In the genomic region with DNA sequence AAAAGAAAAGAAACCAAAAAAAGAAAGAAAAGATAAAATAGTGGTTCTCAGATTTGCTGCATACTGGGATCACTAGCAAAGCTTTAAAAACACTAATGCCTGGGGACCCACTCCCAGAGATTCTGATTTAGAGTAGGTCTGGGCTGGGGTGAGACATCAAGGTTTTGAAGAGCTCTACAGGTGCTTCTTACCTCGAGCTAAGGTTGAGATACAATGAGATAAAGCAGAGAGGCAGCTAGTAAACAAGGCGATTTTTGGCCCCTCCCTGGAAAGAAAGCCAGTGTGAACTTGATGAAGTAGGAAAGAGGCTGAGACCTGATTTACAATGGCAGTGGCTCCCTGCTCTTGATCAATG, we compare ENCODE assay signal across 17 cellular contexts.
DNase-seq lines count a peak whose midpoint lies in the region; ATAC-seq and TF ChIP-seq lines count a peak whose summit lies in the region.
"Had no signal": no experiment of that assay in that cellular context is flagged by ENCODE, and none has a peak within 500 bp of the region (broad histone marks: within the 10 kb centered on the region; RNA-seq: fewer than 3 reads in every experiment).

No MANE protein-coding gene starts in this region.

- H3K9me3 ChIP-seq in lower lobe of right lung = no peaks in the 10 kb centered on the region
- H3K9me3 ChIP-seq: A549, ovary, upper lobe of left lung had no signal

- ATAC-seq in GM19372 (IDR thresholded peaks at IDR 0.05; ENCODE audit: low read depth, unreplicated experiment) (peak; percentile 31), HG02642 (IDR thresholded peaks at IDR 0.05; ENCODE audit: poor library complexity, unreplicated experiment) (peak; percentile 34), HG03342 (IDR thresholded peaks at IDR 0.05; ENCODE audit: unreplicated experiment) (peak; percentile 16), GM23338 (no peak), lower lobe of right lung (no peak)
- no peak for ATAC-seq in activated CD4-positive, CD25-positive, alpha-beta regulatory T cell treated with anti-CD3 and anti-CD28 coated beads, Interleukin-2, amount 50 U/mL, for 24 hours
- ATAC-seq: A549 had no signal

- no peak overlapping the region for H3K4me2 ChIP-seq in GM23338
- H3K4me2 ChIP-seq: A549, PC-9 had no signal

- no peak overlapping the region; the same call in 1 of the 2 replicates for H3K27ac Mint-ChIP-seq in GM23338
- H3K27ac Mint-ChIP-seq: activated CD4-positive, alpha-beta T cell treated with anti-CD3 and anti-CD28 coated beads, Interleukin-2, amount 10 ng/mL, durations not matched to agents 7 days and 5 days; T-helper 1 cell treated with Interleukin-12 subunit alpha and Interleukin-12 subunit beta and Interleukin-4 antibody, amounts not matched to agents 30 μg/mL and 1 μg/mL, for 36 hours had no signal

- H3K36me3 ChIP-seq in GM23338 (ENCODE audit: insufficient read depth) = no peaks in the 10 kb centered on the region
- no peaks in the 10 kb centered on the region for H3K36me3 ChIP-seq in lower lobe of right lung
- H3K36me3 ChIP-seq: ovary, upper lobe of left lung had no signal

- no peak overlapping the region for H2AFZ ChIP-seq in GM23338
- H2AFZ ChIP-seq: PC-9 had no signal

- no peaks in the 10 kb centered on the region for H3K9me2 ChIP-seq in GM23338 (ENCODE audit: insufficient read depth)

- TF ChIP-seq CTCF in GM12864 (IDR thresholded peaks at IDR 0.05; ENCODE audit: low read depth, low read length, missing control alignments) = no peak
- no peak for TF ChIP-seq CTCF in GM23338 (conservative IDR thresholded peaks at IDR 0.05; ENCODE audit: low read depth in 2 of 2)
- no peak for TF ChIP-seq CTCF in lower lobe of right lung (IDR thresholded peaks at IDR 0.05)

- H3K27ac ChIP-seq in GM23338 (ENCODE audit: low read depth) (no peak overlapping the region), lower lobe of right lung (no peak overlapping the region)
- H3K27ac ChIP-seq: A549, ovary, PC-9, upper lobe of left lung had no signal

- H3K79me2 ChIP-seq in GM23338 (replicated peaks; ENCODE audit: insufficient read depth) = no peaks in the 10 kb centered on the region

- no peaks in the 10 kb centered on the region for H4K20me1 ChIP-seq in GM23338 (replicated peaks; ENCODE audit: insufficient read depth)

- H3K27me3 ChIP-seq in GM23338 (ENCODE audit: insufficient read depth) = no peaks in the 10 kb centered on the region
- H3K27me3 ChIP-seq in lower lobe of right lung (ENCODE audit: low read depth) = no peaks in the 10 kb centered on the region
- H3K27me3 ChIP-seq: ovary, upper lobe of left lung had no signal

- H3K4me1 Mint-ChIP-seq in GM23338 = peaks cover 23% of the 10 kb centered on the region
- H3K4me1 Mint-ChIP-seq: activated CD4-positive, alpha-beta T cell treated with anti-CD3 and anti-CD28 coated beads, Interleukin-2, amount 10 ng/mL, durations not matched to agents 7 days and 5 days had no signal

- peak; percentile 21 for DNase-seq in GM12864 (ENCODE audit: low read depth)
- DNase-seq in A172 (ENCODE audit: low spot score) = no peak
- DNase-seq in GM23338 (ENCODE audit: low spot score) = no peak
- DNase-seq in lower lobe of right lung = no peak
- DNase-seq: activated CD4-positive, alpha-beta T cell treated with anti-CD3 and anti-CD28 coated beads, Interleukin-2, amount 10 ng/mL, durations not matched to agents 7 days and 5 days; activated effector memory CD4-positive, alpha-beta T cell treated with Interleukin-2 at 50 U/mL for 16 hours; DMS 273 treated with DMSO at 0.1 percent for 48 hours; NCI-H2107; ovary; upper lobe of left lung had no signal

- no peaks in the 10 kb centered on the region for H3K9me3 Mint-ChIP-seq in GM23338
- H3K9me3 Mint-ChIP-seq: activated CD4-positive, alpha-beta T cell treated with anti-CD3 and anti-CD28 coated beads, Interleukin-2, amount 10 ng/mL, durations not matched to agents 7 days and 5 days; T-helper 1 cell treated with Interleukin-12 subunit alpha and Interleukin-12 subunit beta and Interleukin-4 antibody, amounts not matched to agents 30 μg/mL and 1 μg/mL, for 36 hours had no signal

- no peaks in the 10 kb centered on the region for H3K36me3 Mint-ChIP-seq in GM23338 (ENCODE audit: low read depth)

- H3K4me3 Mint-ChIP-seq in GM23338 = no peak overlapping the region
- H3K4me3 Mint-ChIP-seq: activated CD4-positive, alpha-beta T cell treated with anti-CD3 and anti-CD28 coated beads, Interleukin-2, amount 10 ng/mL, durations not matched to agents 7 days and 5 days; T-helper 1 cell treated with Interleukin-12 subunit alpha and Interleukin-12 subunit beta and Interleukin-4 antibody, amounts not matched to agents 30 μg/mL and 1 μg/mL, for 36 hours had no signal

- H3K27me3 Mint-ChIP-seq in GM23338 (ENCODE audit: insufficient read depth, low read depth, poor library complexity) = no peaks in the 10 kb centered on the region

- intact Hi-C loops in lower lobe of right lung (cut with DNase I) = no loop called here

- peak overlapping the region; percentile 24 for H3K4me3 ChIP-seq in GM12864 (ENCODE audit: low read depth, low read length)
- no peak overlapping the region for H3K4me3 ChIP-seq in GM23338
- no peak overlapping the region for H3K4me3 ChIP-seq in lower lobe of right lung
- H3K4me3 ChIP-seq: A549, ovary, PC-9, upper lobe of left lung had no signal

- H3F3A ChIP-seq in GM23338 (replicated peaks; ENCODE audit: low read depth) = no peaks in the 10 kb centered on the region

- H3K4me1 ChIP-seq in GM23338 (ENCODE audit: insufficient read depth) (no peaks in the 10 kb centered on the region; the same call in 1 of the 2 replicates), lower lobe of right lung (no peaks in the 10 kb centered on the region)
- H3K4me1 ChIP-seq: A549, upper lobe of left lung had no signal

TF ChIP-seq in GM23338, 12 proteins besides CTCF, POLR2A, EP300 and RAD21 (continues in another document):
- TF ChIP-seq EZH2phosphoT487 (IDR thresholded peaks at IDR 0.05; ENCODE audit: unreplicated experiment) (no peak), ZNF114 (CRISPR knock-in tag; IDR thresholded peaks at IDR 0.05) (no peak), POLR2AphosphoS5 (IDR thresholded peaks at IDR 0.05; ENCODE audit: low read depth) (no peak)
- TF ChIP-seq, protein P1, sequence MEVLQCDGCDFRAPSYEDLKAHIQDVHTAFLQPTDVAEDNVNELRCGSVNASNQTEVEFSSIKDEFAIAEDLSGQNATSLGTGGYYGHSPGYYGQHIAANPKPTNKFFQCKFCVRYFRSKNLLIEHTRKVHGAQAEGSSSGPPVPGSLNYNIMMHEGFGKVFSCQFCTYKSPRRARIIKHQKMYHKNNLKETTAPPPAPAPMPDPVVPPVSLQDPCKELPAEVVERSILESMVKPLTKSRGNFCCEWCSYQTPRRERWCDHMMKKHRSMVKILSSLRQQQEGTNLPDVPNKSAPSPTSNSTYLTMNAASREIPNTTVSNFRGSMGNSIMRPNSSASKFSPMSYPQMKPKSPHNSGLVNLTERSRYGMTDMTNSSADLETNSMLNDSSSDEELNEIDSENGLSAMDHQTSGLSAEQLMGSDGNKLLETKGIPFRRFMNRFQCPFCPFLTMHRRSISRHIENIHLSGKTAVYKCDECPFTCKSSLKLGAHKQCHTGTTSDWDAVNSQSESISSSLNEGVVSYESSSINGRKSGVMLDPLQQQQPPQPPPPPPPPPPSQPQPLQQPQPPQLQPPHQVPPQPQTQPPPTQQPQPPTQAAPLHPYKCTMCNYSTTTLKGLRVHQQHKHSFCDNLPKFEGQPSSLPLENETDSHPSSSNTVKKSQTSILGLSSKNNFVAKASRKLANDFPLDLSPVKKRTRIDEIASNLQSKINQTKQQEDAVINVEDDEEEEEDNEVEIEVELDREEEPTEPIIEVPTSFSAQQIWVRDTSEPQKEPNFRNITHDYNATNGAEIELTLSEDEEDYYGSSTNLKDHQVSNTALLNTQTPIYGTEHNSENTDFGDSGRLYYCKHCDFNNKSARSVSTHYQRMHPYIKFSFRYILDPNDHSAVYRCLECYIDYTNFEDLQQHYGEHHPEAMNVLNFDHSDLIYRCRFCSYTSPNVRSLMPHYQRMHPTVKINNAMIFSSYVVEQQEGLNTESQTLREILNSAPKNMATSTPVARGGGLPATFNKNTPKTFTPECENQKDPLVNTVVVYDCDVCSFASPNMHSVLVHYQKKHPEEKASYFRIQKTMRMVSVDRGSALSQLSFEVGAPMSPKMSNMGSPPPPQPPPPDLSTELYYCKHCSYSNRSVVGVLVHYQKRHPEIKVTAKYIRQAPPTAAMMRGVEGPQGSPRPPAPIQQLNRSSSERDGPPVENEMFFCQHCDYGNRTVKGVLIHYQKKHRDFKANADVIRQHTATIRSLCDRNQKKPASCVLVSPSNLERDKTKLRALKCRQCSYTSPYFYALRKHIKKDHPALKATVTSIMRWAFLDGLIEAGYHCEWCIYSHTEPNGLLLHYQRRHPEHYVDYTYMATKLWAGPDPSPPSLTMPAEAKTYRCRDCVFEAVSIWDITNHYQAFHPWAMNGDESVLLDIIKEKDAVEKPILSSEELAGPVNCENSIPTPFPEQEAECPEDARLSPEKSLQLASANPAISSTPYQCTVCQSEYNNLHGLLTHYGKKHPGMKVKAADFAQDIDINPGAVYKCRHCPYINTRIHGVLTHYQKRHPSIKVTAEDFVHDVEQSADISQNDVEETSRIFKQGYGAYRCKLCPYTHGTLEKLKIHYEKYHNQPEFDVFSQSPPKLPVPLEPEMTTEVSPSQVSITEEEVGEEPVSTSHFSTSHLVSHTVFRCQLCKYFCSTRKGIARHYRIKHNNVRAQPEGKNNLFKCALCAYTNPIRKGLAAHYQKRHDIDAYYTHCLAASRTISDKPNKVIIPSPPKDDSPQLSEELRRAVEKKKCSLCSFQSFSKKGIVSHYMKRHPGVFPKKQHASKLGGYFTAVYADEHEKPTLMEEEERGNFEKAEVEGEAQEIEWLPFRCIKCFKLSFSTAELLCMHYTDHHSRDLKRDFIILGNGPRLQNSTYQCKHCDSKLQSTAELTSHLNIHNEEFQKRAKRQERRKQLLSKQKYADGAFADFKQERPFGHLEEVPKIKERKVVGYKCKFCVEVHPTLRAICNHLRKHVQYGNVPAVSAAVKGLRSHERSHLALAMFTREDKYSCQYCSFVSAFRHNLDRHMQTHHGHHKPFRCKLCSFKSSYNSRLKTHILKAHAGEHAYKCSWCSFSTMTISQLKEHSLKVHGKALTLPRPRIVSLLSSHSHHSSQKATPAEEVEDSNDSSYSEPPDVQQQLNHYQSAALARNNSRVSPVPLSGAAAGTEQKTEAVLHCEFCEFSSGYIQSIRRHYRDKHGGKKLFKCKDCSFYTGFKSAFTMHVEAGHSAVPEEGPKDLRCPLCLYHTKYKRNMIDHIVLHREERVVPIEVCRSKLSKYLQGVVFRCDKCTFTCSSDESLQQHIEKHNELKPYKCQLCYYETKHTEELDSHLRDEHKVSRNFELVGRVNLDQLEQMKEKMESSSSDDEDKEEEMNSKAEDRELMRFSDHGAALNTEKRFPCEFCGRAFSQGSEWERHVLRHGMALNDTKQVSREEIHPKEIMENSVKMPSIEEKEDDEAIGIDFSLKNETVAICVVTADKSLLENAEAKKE (CRISPR knock-in tag; IDR thresholded peaks at IDR 0.05) = no peak

Comparison
In these comparisons a context has a peak if more than half of its experiments do, and no peak if none do; other contexts are left out.
1. ATAC-seq: peak in GM19372 (single experiment), HG02642 (single experiment) and HG03342 (single experiment); none in GM23338 (single experiment), activated CD4-positive, CD25-positive, alpha-beta regulatory T cell treated with anti-CD3 and anti-CD28 coated beads, Interleukin-2, amount 50 U/mL, for 24 hours (0 of 2) and lower lobe of right lung (0 of 2).